Comparison of ENCODE assay signal across 10 cellular contexts in genomic region chr1:116825735-116826438, GRCh38.
A peak's percentile ranks its signal among the peaks of the same experiment; 100 is the strongest.
DNase-seq lines count a peak whose midpoint lies in the region; TF ChIP-seq lines count a peak whose summit lies in the region.
"Had no signal": no experiment of that assay in that cellular context is flagged by ENCODE, and none has a peak within 500 bp of the region (broad histone marks: within the 10 kb centered on the region; RNA-seq: fewer than 3 reads in every experiment).

No MANE protein-coding gene starts in this region.

- H3K27ac Mint-ChIP-seq in mesothelial cell of epicardium, result peak overlapping the region; percentile 32
- H3K27ac Mint-ChIP-seq: IgD-negative memory B cell had no signal

- DNase-seq in COLO668 (lab: John Stamatoyannopoulos, UW; ENCODE audit: unreplicated experiment) (peak; percentile 80), MV-4-11 (lab: John Stamatoyannopoulos, UW) (peak; percentile 11), WERI-Rb-1 (peak; percentile 58), mesothelial cell of epicardium (ENCODE audit: low spot score in 2 of 2, unreplicated experiment in 2 of 2) (no peak), sigmoid colon (no peak), NOMO-1 treated with dmso at 0.1 percent for 144 hours (lab: John Stamatoyannopoulos, UW; ENCODE audit: unreplicated experiment) (no peak), OCI-M1 (lab: John Stamatoyannopoulos, UW) (no peak)
- DNase-seq in activated effector memory CD4-positive, alpha-beta T cell treated with Interleukin-2 at 50 U/mL for 16 hours, result no peak
- DNase-seq: T-helper 9 cell had no signal

- intact Hi-C loops in sigmoid colon (cut with DNase I), result no loop called here

- no peak overlapping the region for H3K4me3 Mint-ChIP-seq in mesothelial cell of epicardium

- TF ChIP-seq CTCF in WERI-Rb-1 (IDR thresholded peaks at IDR 0.05; ENCODE audit: low read depth, low read length) (peak; percentile 33; the same call in 1 of the 2 replicates), mesothelial cell of epicardium (IDR thresholded peaks at IDR 0.05; ENCODE audit: unreplicated experiment) (no peak), sigmoid colon (IDR thresholded peaks at IDR 0.05) (peak in 1 of 4 experiments; percentile 6)

- H3K9me3 ChIP-seq in WERI-Rb-1 (ENCODE audit: severe bottlenecking) (no peaks in the 10 kb centered on the region), sigmoid colon (no peaks in the 10 kb centered on the region)

- 17 to 63% methylated on average over 10 of the region's 10 CpGs for WGBS in sigmoid colon, 2 donors

- H3K27ac ChIP-seq in WERI-Rb-1, result peak overlapping the region; percentile 49
- no peak overlapping the region for H3K27ac ChIP-seq in sigmoid colon

- no peaks in the 10 kb centered on the region for H3K9me3 Mint-ChIP-seq in mesothelial cell of epicardium
- H3K9me3 Mint-ChIP-seq: IgD-negative memory B cell had no signal

- H3K36me3 Mint-ChIP-seq in mesothelial cell of epicardium, result no peaks in the 10 kb centered on the region

- peaks cover 0 to 10% (median 8%) of the 10 kb centered on the region in 4 donors for H3K4me1 ChIP-seq in sigmoid colon

- H3K27me3 ChIP-seq in WERI-Rb-1 (ENCODE audit: insufficient read depth, low read depth, severe bottlenecking) (peaks cover 22% of the 10 kb centered on the region), sigmoid colon (no peaks in the 10 kb centered on the region)

- peaks cover 20% of the 10 kb centered on the region for H3K4me1 Mint-ChIP-seq in mesothelial cell of epicardium

- TF ChIP-seq EP300 in sigmoid colon (IDR thresholded peaks at IDR 0.05), result no peak

- no peak for TF ChIP-seq POLR2A in sigmoid colon (IDR thresholded peaks at IDR 0.05)

- no peaks in the 10 kb centered on the region for H3K27me3 Mint-ChIP-seq in mesothelial cell of epicardium (ENCODE audit: low read depth)
- H3K27me3 Mint-ChIP-seq: IgD-negative memory B cell had no signal

- H3K36me3 ChIP-seq in WERI-Rb-1 (no peaks in the 10 kb centered on the region), sigmoid colon (no peaks in the 10 kb centered on the region)

- H3K4me3 ChIP-seq in WERI-Rb-1 (ENCODE audit: low read depth, low read length) (no peak overlapping the region), sigmoid colon (no peak overlapping the region)

Comparison
In these comparisons a context has a peak if more than half of its experiments do, and no peak if none do; other contexts are left out.
1. DNase-seq: peak in COLO668 (single experiment), MV-4-11 (single experiment) and WERI-Rb-1 (single experiment); none in mesothelial cell of epicardium (0 of 2), sigmoid colon (single experiment), NOMO-1 treated with dmso at 0.1 percent for 144 hours (single experiment), OCI-M1 (single experiment) and activated effector memory CD4-positive, alpha-beta T cell treated with Interleukin-2 at 50 U/mL for 16 hours (single experiment).